Comparison of ENCODE assay signal across 8 cellular contexts in the genomic region with DNA sequence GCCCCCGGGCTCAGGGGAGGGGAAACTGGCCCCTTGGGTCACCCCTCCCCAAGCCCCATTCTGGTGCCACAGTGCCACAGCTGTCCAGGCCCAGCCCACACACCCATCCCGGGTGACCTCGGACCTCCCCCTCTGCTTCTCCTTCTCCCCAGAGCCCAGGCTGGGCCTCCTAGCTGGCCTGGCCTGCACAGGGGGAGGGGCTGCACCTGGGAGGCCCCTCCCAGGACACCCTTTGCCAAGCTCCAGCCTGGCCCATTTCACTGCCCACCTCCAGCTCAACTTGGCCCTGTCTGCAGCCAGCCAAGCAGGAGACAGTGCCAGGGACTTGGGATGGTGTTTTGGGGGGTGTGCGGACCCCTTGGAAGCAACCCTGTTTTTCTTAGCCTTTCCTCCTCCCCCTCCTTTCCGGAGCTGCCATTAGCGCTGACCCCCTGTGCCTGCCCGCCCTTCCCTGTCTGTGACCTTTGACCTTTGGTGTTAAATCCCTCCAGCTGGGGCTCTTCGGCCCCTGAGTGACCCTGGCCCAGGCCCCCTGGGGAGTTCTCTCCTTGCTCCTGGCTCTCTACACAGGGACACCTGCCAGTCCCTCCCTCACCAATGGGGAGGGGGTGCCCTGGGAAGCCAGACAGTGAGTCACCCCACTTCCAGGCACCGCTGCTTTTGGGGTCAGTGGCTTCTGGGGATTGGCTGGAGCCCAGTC. TPM values are rescaled to one million over a fixed set of nuclear protein-coding genes. Genes with fewer than 3 reads are reported as not detected.
A peak's percentile ranks its signal among the peaks of the same experiment; 100 is the strongest.
DNase-seq lines count a peak whose midpoint lies in the region; ATAC-seq and TF ChIP-seq lines count a peak whose summit lies in the region.

No MANE protein-coding gene starts in this region.

- H3K4me3 ChIP-seq in HFF-Myc (replicated peaks; ENCODE audit: low read depth, low read length) = peak overlapping the region; percentile 78
- H3K4me3 ChIP-seq in iPS-20b (ENCODE audit: low read length) = peak overlapping the region; percentile 76; the same call in 1 of the 2 replicates
- peak overlapping the region; percentile 90 for H3K4me3 ChIP-seq in smooth muscle cell

- H3F3A ChIP-seq in smooth muscle cell (ENCODE audit: low read depth) = no peaks in the 10 kb centered on the region

- H3K9ac ChIP-seq in iPS-20b (ENCODE audit: low read depth, low read length) (no peak overlapping the region), smooth muscle cell (ENCODE audit: low read depth) (no peak overlapping the region)

- DNase-seq in HFF-Myc (ENCODE audit: extremely low read depth, low read depth) = no peak
- no peak for DNase-seq in smooth muscle cell (lab: John Stamatoyannopoulos, UW; ENCODE audit: unreplicated experiment)
- no peak for DNase-seq in NCI-H187 (lab: John Stamatoyannopoulos, UW)
- DNase-seq in NK-92 treated with Interleukin-12 subunit alpha and Interleukin-12 subunit beta, amount 100 ng/mL, for 24 hours (lab: John Stamatoyannopoulos, UW) = no peak
- DNase-seq in KG1 (lab: John Stamatoyannopoulos, UW) = no peak

- H2AFZ ChIP-seq in smooth muscle cell (ENCODE audit: low read depth) = no peak overlapping the region

- H3K27ac ChIP-seq in adipose tissue (ENCODE audit: low read depth, low read length) (peak overlapping the region; percentile 19), iPS-20b (ENCODE audit: low read length) (no peak overlapping the region), smooth muscle cell (ENCODE audit: low read depth) (peak overlapping the region; percentile 63)

- H3K4me2 ChIP-seq in smooth muscle cell = peak overlapping the region; percentile 96

- H3K4me1 ChIP-seq in iPS-20b (ENCODE audit: insufficient read depth, low read length) (peaks cover 10% of the 10 kb centered on the region; the same call in 1 of the 2 replicates), smooth muscle cell (ENCODE audit: low read depth) (peaks cover 47% of the 10 kb centered on the region)

- H4K20me1 ChIP-seq in smooth muscle cell (ENCODE audit: low read depth) = peaks cover 56% of the 10 kb centered on the region

- H3K79me2 ChIP-seq in smooth muscle cell (ENCODE audit: low read depth) = peaks cover 64% of the 10 kb centered on the region

- WGBS in adipose tissue, 3 donors = 19 to 47% (median 37%) methylated on average over 7 to 9 of the region's 9 CpGs
- 80% methylated on average over 6 of the region's 9 CpGs for WGBS in smooth muscle cell (ENCODE audit: low lambda C conversion rate)

- H3K36me3 ChIP-seq in iPS-20b (ENCODE audit: insufficient read depth, low read depth, low read length) (no peaks in the 10 kb centered on the region), smooth muscle cell (ENCODE audit: low read depth) (no peaks in the 10 kb centered on the region)

- H3K9me3 ChIP-seq in iPS-20b (ENCODE audit: insufficient read depth, low read depth, low read length) = no peaks in the 10 kb centered on the region
- H3K9me3 ChIP-seq in smooth muscle cell (replicated peaks; ENCODE audit: low read depth) = no peaks in the 10 kb centered on the region

- ATAC-seq in GM18868 (IDR thresholded peaks at IDR 0.05; ENCODE audit: unreplicated experiment) = no peak

- TF ChIP-seq CTCF in HFF-Myc (IDR thresholded peaks at IDR 0.05; ENCODE audit: low read depth, low read length, missing control alignments) (no peak), smooth muscle cell (IDR thresholded peaks at IDR 0.05; ENCODE audit: borderline replicate concordance, insufficient read depth, poor library complexity, severe bottlenecking) (no peak)

- H3K27me3 ChIP-seq in iPS-20b (ENCODE audit: insufficient read depth, low read length) (peaks cover 21% of the 10 kb centered on the region), smooth muscle cell (ENCODE audit: low read depth) (no peaks in the 10 kb centered on the region)

RNA-seq across cellular contexts. Expression of a gene that starts 1.8 kb away (rescaled TPM):
- polyA plus RNA-seq in adipose tissue (10 to 100 TPM in 2 of 3 donors, 1 to 10 TPM in 1; 6.2 to 13.6 (median 11.2) TPM), smooth muscle cell (9.2 and 13.4 TPM in 2 replicates)
- 1.2 and 2.8 TPM in 2 replicates for total RNA-seq in smooth muscle cell

RNA-seq across cellular contexts. Expression of a gene that starts 33.5 kb away (rescaled TPM):
- polyA plus RNA-seq in adipose tissue (10 to 100 TPM; 57.2 to 86.6 (median 64.8) TPM), smooth muscle cell (47.7 and 52.2 TPM in 2 replicates)
- total RNA-seq in smooth muscle cell = 18.4 and 29.6 TPM in 2 replicates

RNA-seq across cellular contexts. Expression of a gene that starts 44.8 kb away (rescaled TPM):
- polyA plus RNA-seq in adipose tissue = 1 to 10 TPM; 5.1 to 9.4 (median 5.7) TPM
- total RNA-seq in smooth muscle cell = 2.7 and 9.6 TPM in 2 replicates
- polyA plus RNA-seq in smooth muscle cell = 1.3 and 2.5 TPM in 2 replicates

RNA-seq across cellular contexts. Expression of a gene that starts 54.0 kb away (rescaled TPM):
- polyA plus RNA-seq in adipose tissue (10 to 100 TPM in 2 of 3 donors, 1 to 10 TPM in 1; 6.0 to 33.9 (median 13.3) TPM), smooth muscle cell (127 and 150 TPM in 2 replicates)
- 23.8 and 30.0 TPM in 2 replicates for total RNA-seq in smooth muscle cell
